Comparison of ENCODE assay signal across 8 cellular contexts in genomic region chr10:112115781-112116385, GRCh38.
DNase-seq lines count a peak whose midpoint lies in the region; ATAC-seq and TF ChIP-seq lines count a peak whose summit lies in the region.

No MANE protein-coding gene starts in this region.

- POLR2A ChIA-PET in A673 (lab: Charles Lee; ENCODE audit: low non-redundant PET) = no interaction called here

- no peaks in the 10 kb centered on the region for H3K4me1 Mint-ChIP-seq in activated CD8-positive, alpha-beta memory T cell treated with anti-CD3 and anti-CD28 coated beads, Interleukin-2, amount 10 ng/mL, durations not matched to agents 7 days and 5 days

- no peaks in the 10 kb centered on the region for H3K9me3 Mint-ChIP-seq in activated CD8-positive, alpha-beta memory T cell treated with anti-CD3 and anti-CD28 coated beads, Interleukin-2, amount 10 ng/mL, durations not matched to agents 7 days and 5 days (ENCODE audit: low read depth)

- no peak for TF ChIP-seq POLR2A in spleen (IDR thresholded peaks at IDR 0.05)

- H3K27me3 ChIP-seq in A673 (replicated peaks; ENCODE audit: insufficient read depth, low read depth, low read length, poor library complexity) = no peaks in the 10 kb centered on the region
- H3K27me3 ChIP-seq in spleen (replicated peaks in 1 of 7) = no peaks in the 10 kb centered on the region

- intact Hi-C loops in A673 (cut with micrococcal nuclease; ENCODE audit: unreplicated experiment) (loop anchor here (2.0 to 10.0 kb wide), 2 partner anchors 199 to 1041 kb away; partner anchors contain the start of gene ADRA2A), spleen (cut with DNase I; ENCODE audit: low total_unique reads) (loop anchor here (10.0 kb wide), 1 partner anchor 199 kb away; no protein-coding TSS in a partner anchor)

- H3K4me3 ChIP-seq in A673 (ENCODE audit: low read depth, low read length, poor library complexity, severe bottlenecking) (no peak overlapping the region), foreskin fibroblast (ENCODE audit: low read depth in 1 of 2, low read length in 2 of 2) (no peak overlapping the region), spleen (no peak overlapping the region)

- H3K4me1 ChIP-seq in A673 (ENCODE audit: insufficient read depth, low read length, poor library complexity, severe bottlenecking) (no peaks in the 10 kb centered on the region), spleen (no peaks in the 10 kb centered on the region)

- H3K36me3 Mint-ChIP-seq in activated CD8-positive, alpha-beta memory T cell treated with anti-CD3 and anti-CD28 coated beads, Interleukin-2, amount 10 ng/mL, durations not matched to agents 7 days and 5 days = no peaks in the 10 kb centered on the region

- peaks cover 7% of the 10 kb centered on the region for H3K27me3 Mint-ChIP-seq in activated CD8-positive, alpha-beta memory T cell treated with anti-CD3 and anti-CD28 coated beads, Interleukin-2, amount 10 ng/mL, durations not matched to agents 7 days and 5 days

- H3K27ac ChIP-seq in A673 (ENCODE audit: low read depth, low read length, poor library complexity, severe bottlenecking) = no peak overlapping the region
- H3K27ac ChIP-seq in spleen = no peak overlapping the region

- DNase-seq in A673 (ENCODE audit: low spot score) = peak; percentile 58
- peak; percentile 0 for DNase-seq in NCI-H2107 treated with DMSO at 0.1 percent for 48 hours (lab: John Stamatoyannopoulos, UW; ENCODE audit: unreplicated experiment)
- peak; percentile 60 for DNase-seq in activated CD8-positive, alpha-beta memory T cell treated with anti-CD3 and anti-CD28 coated beads, Interleukin-2, amount 10 ng/mL, durations not matched to agents 7 days and 5 days
- DNase-seq in foreskin fibroblast = peak in 1 of 2 donors; percentile 10
- DNase-seq in spleen = no peak
- no peak for DNase-seq in NCI-H128 (lab: John Stamatoyannopoulos, UW; ENCODE audit: unreplicated experiment)

- no peak overlapping the region for H3K27ac Mint-ChIP-seq in activated CD8-positive, alpha-beta memory T cell treated with anti-CD3 and anti-CD28 coated beads, Interleukin-2, amount 10 ng/mL, durations not matched to agents 7 days and 5 days

- no TSS peak for BruUV-seq in A673 (replicated peaks; lab: Mats Ljungman, UMichigan)

- H3K36me3 ChIP-seq in A673 (ENCODE audit: insufficient read depth, low read length, poor library complexity, severe bottlenecking) (no peaks in the 10 kb centered on the region), spleen (no peaks in the 10 kb centered on the region)

- H3K4me3 Mint-ChIP-seq in activated CD8-positive, alpha-beta memory T cell treated with anti-CD3 and anti-CD28 coated beads, Interleukin-2, amount 10 ng/mL, durations not matched to agents 7 days and 5 days = no peak overlapping the region

- WGBS in spleen, 5 donors = 61 to 69% (median 64%) methylated on average over 12 of the region's 12 CpGs

- peak; percentile 87 for ATAC-seq in HG02642 (IDR thresholded peaks at IDR 0.05; ENCODE audit: poor library complexity, unreplicated experiment)
- peak; percentile 68 for ATAC-seq in activated CD8-positive, alpha-beta memory T cell treated with anti-CD3 and anti-CD28 coated beads, Interleukin-2, amount 10 ng/mL, durations not matched to agents 7 days and 5 days

- CTCF ChIA-PET in A673 (lab: Charles Lee) = interaction anchor here (1.1 to 1.8 kb wide), 2 partner anchors 10 to 21 kb away, joined by 3 to 5 read pairs; no protein-coding TSS in a partner anchor
- CTCF ChIA-PET in activated CD8-positive, alpha-beta memory T cell treated with anti-CD3 and anti-CD28 coated beads, Interleukin-2, amount 10 ng/mL, durations not matched to agents 7 days and 5 days (lab: Charles Lee) = interaction anchor here (0.7 to 8.3 kb wide), 8 partner anchors 10 to 356 kb away, joined by 3 to 51 read pairs (median 3); no protein-coding TSS in a partner anchor

- TF ChIP-seq CTCF in A673 (conservative IDR thresholded peaks at IDR 0.05; ENCODE audit: low read depth, low read length) = peak; percentile 92
- peak; percentile 95 for TF ChIP-seq CTCF in GM12872 (IDR thresholded peaks at IDR 0.05; ENCODE audit: insufficient read depth, low read depth, low read length)
- TF ChIP-seq CTCF in foreskin fibroblast (IDR thresholded peaks at IDR 0.05; ENCODE audit: low read depth, low read length) = peak; percentile 77
- peak in 9 of 11 experiments; percentile 29 to 77 (median 66) for TF ChIP-seq CTCF in spleen (IDR thresholded peaks at IDR 0.05 in 8 of 11, conservative IDR thresholded peaks at IDR 0.05 in 3 of 11)

- no peaks in the 10 kb centered on the region for H3K9me3 ChIP-seq in A673 (ENCODE audit: low read depth, low read length, poor library complexity, severe bottlenecking)
- H3K9me3 ChIP-seq in spleen = no peaks in the 10 kb centered on the region

Comparison
In these comparisons a context has a peak if more than half of its experiments do, and no peak if none do; other contexts are left out.
1. DNase-seq: peak in A673 (single experiment), NCI-H2107 treated with DMSO at 0.1 percent for 48 hours (single experiment) and activated CD8-positive, alpha-beta memory T cell treated with anti-CD3 and anti-CD28 coated beads, Interleukin-2, amount 10 ng/mL, durations not matched to agents 7 days and 5 days (single experiment); none in spleen (single experiment) and NCI-H128 (single experiment).
2. Peak in every context shown above with its lines, with median percentiles within 50 percentile points of each other: CTCF ChIP-seq.